In genomic region chrX:120419465-120419864, GRCh38 we compare ENCODE assay signal across 15 cellular contexts. TPM values are rescaled to one million over a fixed set of nuclear protein-coding genes. Genes with fewer than 3 reads are reported as not detected.
DNase-seq lines count a peak whose midpoint lies in the region; ATAC-seq and TF ChIP-seq lines count a peak whose summit lies in the region.
"Had no signal": no experiment of that assay in that cellular context is flagged by ENCODE, and none has a peak within 500 bp of the region (broad histone marks: within the 10 kb centered on the region; RNA-seq: fewer than 3 reads in every experiment).

No MANE protein-coding gene starts in this region.

- no peak for TF ChIP-seq CTCF in testis (IDR thresholded peaks at IDR 0.05)

- no peaks in the 10 kb centered on the region for H3K9me3 ChIP-seq in testis

- H3K4me3 Mint-ChIP-seq in activated CD4-positive, alpha-beta T cell treated with anti-CD3 and anti-CD28 coated beads, Interleukin-2, amount 10 ng/mL, durations not matched to agents 24 days and 14 days, result no peak overlapping the region
- peak overlapping the region; percentile 66 for H3K4me3 Mint-ChIP-seq in memory B cell

- no peak for TF ChIP-seq POLR2A in testis (IDR thresholded peaks at IDR 0.05)

- H3K27me3 Mint-ChIP-seq in activated CD4-positive, alpha-beta T cell treated with anti-CD3 and anti-CD28 coated beads, Interleukin-2, amount 10 ng/mL, durations not matched to agents 24 days and 14 days, result no peaks in the 10 kb centered on the region
- no peaks in the 10 kb centered on the region for H3K27me3 Mint-ChIP-seq in memory B cell

- intact Hi-C loops in activated CD4-positive, alpha-beta T cell treated with anti-CD3 and anti-CD28 coated beads, Interleukin-2, amount 10 ng/mL, durations not matched to agents 24 days and 14 days (cut with micrococcal nuclease), result no loop called here
- intact Hi-C loops in testis (cut with DNase I; ENCODE audit: low total_unique reads), result no loop called here

- H3K4me1 ChIP-seq in testis, result no peaks in the 10 kb centered on the region

- H3K27me3 ChIP-seq in testis, result no peaks in the 10 kb centered on the region

- H3K27ac Mint-ChIP-seq in activated CD4-positive, alpha-beta T cell treated with anti-CD3 and anti-CD28 coated beads, Interleukin-2, amount 10 ng/mL, durations not matched to agents 24 days and 14 days, result no peak overlapping the region
- peak overlapping the region; percentile 75 for H3K27ac Mint-ChIP-seq in memory B cell

- 55 to 73% methylated on average over 2 of the region's 2 CpGs for WGBS in testis, 2 donors

- H3K9me3 Mint-ChIP-seq in activated CD4-positive, alpha-beta T cell treated with anti-CD3 and anti-CD28 coated beads, Interleukin-2, amount 10 ng/mL, durations not matched to agents 24 days and 14 days, result no peaks in the 10 kb centered on the region
- H3K9me3 Mint-ChIP-seq in memory B cell, result peaks cover 1% of the 10 kb centered on the region

- H3K4me3 ChIP-seq in testis, result no peak overlapping the region

- H3K4me1 Mint-ChIP-seq in activated CD4-positive, alpha-beta T cell treated with anti-CD3 and anti-CD28 coated beads, Interleukin-2, amount 10 ng/mL, durations not matched to agents 24 days and 14 days, result peaks cover 4% of the 10 kb centered on the region
- H3K4me1 Mint-ChIP-seq in memory B cell, result peaks cover 23% of the 10 kb centered on the region

- H3K36me3 Mint-ChIP-seq in activated CD4-positive, alpha-beta T cell treated with anti-CD3 and anti-CD28 coated beads, Interleukin-2, amount 10 ng/mL, durations not matched to agents 24 days and 14 days (ENCODE audit: low read depth), result no peaks in the 10 kb centered on the region
- H3K36me3 Mint-ChIP-seq in memory B cell, result peaks cover 5% of the 10 kb centered on the region

- H3K36me3 ChIP-seq in testis (ENCODE audit: low read depth, missing control alignments), result no peaks in the 10 kb centered on the region

- peak; percentile 57 for DNase-seq in activated CD4-positive, alpha-beta T cell treated with anti-CD3 and anti-CD28 coated beads, Interleukin-2, amount 10 ng/mL, durations not matched to agents 24 days and 14 days
- no peak for DNase-seq in activated CD4-positive, alpha-beta T cell treated with anti-CD3 and anti-CD28 coated beads, Interleukin-2, amount 50 U/mL, for 1 hour
- peak; percentile 28 for DNase-seq in NAMALWA (ENCODE audit: low spot score)
- DNase-seq in memory B cell (ENCODE audit: low spot score in 2 of 2), result peak in 1 of 2 donors; percentile 12
- DNase-seq in testis, result no peak
- DNase-seq in midbrain (lab: John Stamatoyannopoulos, UW), result no peak
- no peak for DNase-seq in NCI-H146 treated with DMSO at 0.1 percent for 48 hours (lab: John Stamatoyannopoulos, UW; ENCODE audit: unreplicated experiment)
- DNase-seq: left colon, NCI-H526 treated with DMSO at 0.1 percent for 48 hours, occipital lobe, substantia nigra had no signal

- no peak overlapping the region for H3K27ac ChIP-seq in testis

- ATAC-seq in GM21529 (IDR thresholded peaks at IDR 0.05; ENCODE audit: unreplicated experiment), result peak; percentile 73
- ATAC-seq in memory B cell (ENCODE audit: low read depth), result peak; percentile 90
- ATAC-seq: left colon had no signal

RNA-seq across cellular contexts. Expression of gene LAMP2, which starts 49.6 kb away (rescaled TPM):
- total RNA-seq in activated CD4-positive, alpha-beta T cell treated with anti-CD3 and anti-CD28 coated beads, Interleukin-2, amount 10 ng/mL, durations not matched to agents 24 days and 14 days, result 42.6 and 44.3 TPM in 2 replicates
- 100 to 1,000 TPM in 1 of 2 donors, 10 to 100 TPM in 1; 99.3 to 130 TPM for total RNA-seq in testis
- 86.5 TPM for polyA plus RNA-seq in testis (ENCODE audit: insufficient read depth, low read depth, low replicate concordance)

RNA-seq across cellular contexts. Expression of gene ATP1B4, which starts 57.6 kb away (rescaled TPM):
- not detected in 2 replicates for total RNA-seq in activated CD4-positive, alpha-beta T cell treated with anti-CD3 and anti-CD28 coated beads, Interleukin-2, amount 10 ng/mL, durations not matched to agents 24 days and 14 days
- total RNA-seq in testis, result under 1 TPM in 1 of 2 donors, not detected in 1; 0.08 TPM
- polyA plus RNA-seq in testis (ENCODE audit: insufficient read depth, low read depth, low replicate concordance), result 0.42 TPM
- total RNA-seq: A172; Daoy; left colon; T-helper 2 cell treated with Interferon-gamma antibody and Interleukin-4, amounts not matched to agents 100 ng/mL and 5 ng/mL, for 36 hours had no signal

Comparison
In these comparisons a context has a peak if more than half of its experiments do, and no peak if none do; other contexts are left out.
1. DNase-seq: peak in activated CD4-positive, alpha-beta T cell treated with anti-CD3 and anti-CD28 coated beads, Interleukin-2, amount 10 ng/mL, durations not matched to agents 24 days and 14 days (single experiment) and NAMALWA (single experiment); none in activated CD4-positive, alpha-beta T cell treated with anti-CD3 and anti-CD28 coated beads, Interleukin-2, amount 50 U/mL, for 1 hour (single experiment), testis (single experiment), midbrain (single experiment) and NCI-H146 treated with DMSO at 0.1 percent for 48 hours (single experiment).